ENCODE assay signal across 1 cellular context in the genomic region with DNA sequence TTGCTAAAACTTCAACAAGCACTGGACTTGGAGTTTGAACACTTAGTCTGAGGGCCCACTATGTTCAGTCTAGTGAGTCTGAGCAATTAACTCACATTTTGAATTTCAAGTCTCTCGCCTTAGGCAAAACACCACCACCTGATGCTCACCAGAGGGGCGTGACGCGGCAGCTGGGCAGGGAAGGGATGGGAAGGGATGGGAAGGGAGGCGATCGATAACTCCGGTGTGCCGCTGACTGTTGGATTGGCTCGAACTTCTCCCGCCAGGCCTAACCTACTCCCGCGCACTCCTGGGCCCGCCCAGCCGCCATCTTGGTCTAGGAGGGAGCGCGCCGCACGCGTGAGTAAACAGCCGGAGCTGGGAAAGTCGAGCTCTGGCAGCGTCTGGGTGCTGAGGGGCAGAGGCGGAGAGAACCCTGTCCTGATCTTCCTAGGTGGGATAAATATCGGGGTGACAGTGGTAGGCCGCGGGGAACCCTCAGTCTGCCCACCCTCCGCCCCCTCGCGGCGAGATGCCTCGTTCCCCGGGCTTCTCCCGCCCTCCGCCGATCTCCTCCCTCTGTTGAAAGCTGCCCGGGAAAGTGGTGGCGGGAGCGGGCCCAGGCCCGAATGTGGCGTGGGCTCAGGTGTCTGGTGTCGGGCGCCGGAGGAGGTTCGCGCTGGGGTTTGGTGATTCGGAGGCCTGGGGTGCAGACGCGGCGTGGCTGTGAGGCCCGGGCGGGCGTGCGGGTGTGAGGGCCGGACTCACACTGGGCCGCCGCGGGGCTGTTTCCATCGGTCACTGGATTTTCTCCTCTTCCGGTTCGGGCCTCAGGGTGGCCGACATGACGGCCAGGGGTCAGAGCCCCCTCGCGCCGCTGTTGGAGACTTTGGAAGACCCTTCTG.
A peak's percentile ranks its signal among the peaks of the same experiment; 100 is the strongest.
TF ChIP-seq lines count a peak whose summit lies in the region.

A gene with protein sequence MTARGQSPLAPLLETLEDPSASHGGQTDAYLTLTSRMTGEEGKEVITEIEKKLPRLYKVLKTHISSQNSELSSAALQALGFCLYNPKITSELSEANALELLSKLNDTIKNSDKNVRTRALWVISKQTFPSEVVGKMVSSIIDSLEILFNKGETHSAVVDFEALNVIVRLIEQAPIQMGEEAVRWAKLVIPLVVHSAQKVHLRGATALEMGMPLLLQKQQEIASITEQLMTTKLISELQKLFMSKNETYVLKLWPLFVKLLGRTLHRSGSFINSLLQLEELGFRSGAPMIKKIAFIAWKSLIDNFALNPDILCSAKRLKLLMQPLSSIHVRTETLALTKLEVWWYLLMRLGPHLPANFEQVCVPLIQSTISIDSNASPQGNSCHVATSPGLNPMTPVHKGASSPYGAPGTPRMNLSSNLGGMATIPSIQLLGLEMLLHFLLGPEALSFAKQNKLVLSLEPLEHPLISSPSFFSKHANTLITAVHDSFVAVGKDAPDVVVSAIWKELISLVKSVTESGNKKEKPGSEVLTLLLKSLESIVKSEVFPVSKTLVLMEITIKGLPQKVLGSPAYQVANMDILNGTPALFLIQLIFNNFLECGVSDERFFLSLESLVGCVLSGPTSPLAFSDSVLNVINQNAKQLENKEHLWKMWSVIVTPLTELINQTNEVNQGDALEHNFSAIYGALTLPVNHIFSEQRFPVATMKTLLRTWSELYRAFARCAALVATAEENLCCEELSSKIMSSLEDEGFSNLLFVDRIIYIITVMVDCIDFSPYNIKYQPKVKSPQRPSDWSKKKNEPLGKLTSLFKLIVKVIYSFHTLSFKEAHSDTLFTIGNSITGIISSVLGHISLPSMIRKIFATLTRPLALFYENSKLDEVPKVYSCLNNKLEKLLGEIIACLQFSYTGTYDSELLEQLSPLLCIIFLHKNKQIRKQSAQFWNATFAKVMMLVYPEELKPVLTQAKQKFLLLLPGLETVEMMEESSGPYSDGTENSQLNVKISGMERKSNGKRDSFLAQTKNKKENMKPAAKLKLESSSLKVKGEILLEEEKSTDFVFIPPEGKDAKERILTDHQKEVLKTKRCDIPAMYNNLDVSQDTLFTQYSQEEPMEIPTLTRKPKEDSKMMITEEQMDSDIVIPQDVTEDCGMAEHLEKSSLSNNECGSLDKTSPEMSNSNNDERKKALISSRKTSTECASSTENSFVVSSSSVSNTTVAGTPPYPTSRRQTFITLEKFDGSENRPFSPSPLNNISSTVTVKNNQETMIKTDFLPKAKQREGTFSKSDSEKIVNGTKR (N-terminal part only) (plus strand): TSS at position 302 of the 884 bp plus-strand sequence. CDS start 522 bp downstream, at position 824.

TF ChIP-seq in HepG2, 621 proteins besides CTCF, POLR2A, EP300 and RAD21 (continued from another document and continues in another):
- TF ChIP-seq, protein P1, sequence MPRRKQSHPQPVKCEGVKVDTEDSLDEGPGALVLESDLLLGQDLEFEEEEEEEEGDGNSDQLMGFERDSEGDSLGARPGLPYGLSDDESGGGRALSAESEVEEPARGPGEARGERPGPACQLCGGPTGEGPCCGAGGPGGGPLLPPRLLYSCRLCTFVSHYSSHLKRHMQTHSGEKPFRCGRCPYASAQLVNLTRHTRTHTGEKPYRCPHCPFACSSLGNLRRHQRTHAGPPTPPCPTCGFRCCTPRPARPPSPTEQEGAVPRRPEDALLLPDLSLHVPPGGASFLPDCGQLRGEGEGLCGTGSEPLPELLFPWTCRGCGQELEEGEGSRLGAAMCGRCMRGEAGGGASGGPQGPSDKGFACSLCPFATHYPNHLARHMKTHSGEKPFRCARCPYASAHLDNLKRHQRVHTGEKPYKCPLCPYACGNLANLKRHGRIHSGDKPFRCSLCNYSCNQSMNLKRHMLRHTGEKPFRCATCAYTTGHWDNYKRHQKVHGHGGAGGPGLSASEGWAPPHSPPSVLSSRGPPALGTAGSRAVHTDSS (CRISPR knock-in tag; conservative IDR thresholded peaks at IDR 0.05): no peak
- TF ChIP-seq HNF4G (IDR thresholded peaks at IDR 0.05; ENCODE audit: borderline replicate concordance, low read depth, low read length) (no peak; the same call in 1 of the 2 replicates), HNF4G (CRISPR knock-in tag; IDR thresholded peaks at IDR 0.05; ENCODE audit: borderline replicate concordance, low read depth) (no peak; the same call in none of the 2 replicates), ZNF460 (CRISPR knock-in tag; IDR thresholded peaks at IDR 0.05; ENCODE audit: borderline replicate concordance) (peak; percentile 28; the same call in 1 of the 2 replicates), HOXA3 (CRISPR knock-in tag; IDR thresholded peaks at IDR 0.05) (peak; percentile 99), ZNF33A (CRISPR knock-in tag; IDR thresholded peaks at IDR 0.05; ENCODE audit: borderline replicate concordance) (peak; percentile 90; the same call in 1 of the 2 replicates), ZNF329 (CRISPR knock-in tag; IDR thresholded peaks at IDR 0.05; ENCODE audit: low read depth) (0 out of 2 replicates have a peak, but pooled peaks have one; percentile 39), ZNF564 (CRISPR knock-in tag; IDR thresholded peaks at IDR 0.05) (peak; percentile 93), ZFX (CRISPR knock-in tag; IDR thresholded peaks at IDR 0.05; ENCODE audit: low read depth) (peak; percentile 99), MIXL1 (CRISPR knock-in tag; IDR thresholded peaks at IDR 0.05) (no peak), SOX6 (IDR thresholded peaks at IDR 0.05) (no peak), SOX6 (CRISPR knock-in tag; IDR thresholded peaks at IDR 0.05) (peak; percentile 75), MTF1 (CRISPR knock-in tag; IDR thresholded peaks at IDR 0.05) (no peak), KMT2A (CRISPR knock-in tag; IDR thresholded peaks at IDR 0.05) (peak; percentile 95), RBFOX2 (IDR thresholded peaks at IDR 0.05; ENCODE audit: low read depth, low read length) (peak; percentile 94)
- TF ChIP-seq, protein P2, sequence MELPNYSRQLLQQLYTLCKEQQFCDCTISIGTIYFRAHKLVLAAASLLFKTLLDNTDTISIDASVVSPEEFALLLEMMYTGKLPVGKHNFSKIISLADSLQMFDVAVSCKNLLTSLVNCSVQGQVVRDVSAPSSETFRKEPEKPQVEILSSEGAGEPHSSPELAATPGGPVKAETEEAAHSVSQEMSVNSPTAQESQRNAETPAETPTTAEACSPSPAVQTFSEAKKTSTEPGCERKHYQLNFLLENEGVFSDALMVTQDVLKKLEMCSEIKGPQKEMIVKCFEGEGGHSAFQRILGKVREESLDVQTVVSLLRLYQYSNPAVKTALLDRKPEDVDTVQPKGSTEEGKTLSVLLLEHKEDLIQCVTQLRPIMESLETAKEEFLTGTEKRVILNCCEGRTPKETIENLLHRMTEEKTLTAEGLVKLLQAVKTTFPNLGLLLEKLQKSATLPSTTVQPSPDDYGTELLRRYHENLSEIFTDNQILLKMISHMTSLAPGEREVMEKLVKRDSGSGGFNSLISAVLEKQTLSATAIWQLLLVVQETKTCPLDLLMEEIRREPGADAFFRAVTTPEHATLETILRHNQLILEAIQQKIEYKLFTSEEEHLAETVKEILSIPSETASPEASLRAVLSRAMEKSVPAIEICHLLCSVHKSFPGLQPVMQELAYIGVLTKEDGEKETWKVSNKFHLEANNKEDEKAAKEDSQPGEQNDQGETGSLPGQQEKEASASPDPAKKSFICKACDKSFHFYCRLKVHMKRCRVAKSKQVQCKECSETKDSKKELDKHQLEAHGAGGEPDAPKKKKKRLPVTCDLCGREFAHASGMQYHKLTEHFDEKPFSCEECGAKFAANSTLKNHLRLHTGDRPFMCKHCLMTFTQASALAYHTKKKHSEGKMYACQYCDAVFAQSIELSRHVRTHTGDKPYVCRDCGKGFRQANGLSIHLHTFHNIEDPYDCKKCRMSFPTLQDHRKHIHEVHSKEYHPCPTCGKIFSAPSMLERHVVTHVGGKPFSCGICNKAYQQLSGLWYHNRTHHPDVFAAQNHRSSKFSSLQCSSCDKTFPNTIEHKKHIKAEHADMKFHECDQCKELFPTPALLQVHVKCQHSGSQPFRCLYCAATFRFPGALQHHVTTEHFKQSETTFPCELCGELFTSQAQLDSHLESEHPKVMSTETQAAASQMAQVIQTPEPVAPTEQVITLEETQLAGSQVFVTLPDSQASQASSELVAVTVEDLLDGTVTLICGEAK (IDR thresholded peaks at IDR 0.05): no peak
- TF ChIP-seq, protein P2 (CRISPR knock-in tag; IDR thresholded peaks at IDR 0.05): peak; percentile 22; the same call in 1 of the 2 replicates
- TF ChIP-seq, protein P3, sequence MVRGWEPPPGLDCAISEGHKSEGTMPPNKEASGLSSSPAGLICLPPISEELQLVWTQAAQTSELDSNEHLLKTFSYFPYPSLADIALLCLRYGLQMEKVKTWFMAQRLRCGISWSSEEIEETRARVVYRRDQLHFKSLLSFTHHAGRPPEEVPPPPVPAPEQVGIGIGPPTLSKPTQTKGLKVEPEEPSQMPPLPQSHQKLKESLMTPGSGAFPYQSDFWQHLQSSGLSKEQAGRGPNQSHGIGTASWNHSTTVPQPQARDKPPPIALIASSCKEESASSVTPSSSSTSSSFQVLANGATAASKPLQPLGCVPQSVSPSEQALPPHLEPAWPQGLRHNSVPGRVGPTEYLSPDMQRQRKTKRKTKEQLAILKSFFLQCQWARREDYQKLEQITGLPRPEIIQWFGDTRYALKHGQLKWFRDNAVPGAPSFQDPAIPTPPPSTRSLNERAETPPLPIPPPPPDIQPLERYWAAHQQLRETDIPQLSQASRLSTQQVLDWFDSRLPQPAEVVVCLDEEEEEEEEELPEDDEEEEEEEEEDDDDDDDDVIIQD (CRISPR knock-in tag; IDR thresholded peaks at IDR 0.05; ENCODE audit: low read depth): peak; percentile 71; the same call in 1 of the 2 replicates
- TF ChIP-seq, protein P4, sequence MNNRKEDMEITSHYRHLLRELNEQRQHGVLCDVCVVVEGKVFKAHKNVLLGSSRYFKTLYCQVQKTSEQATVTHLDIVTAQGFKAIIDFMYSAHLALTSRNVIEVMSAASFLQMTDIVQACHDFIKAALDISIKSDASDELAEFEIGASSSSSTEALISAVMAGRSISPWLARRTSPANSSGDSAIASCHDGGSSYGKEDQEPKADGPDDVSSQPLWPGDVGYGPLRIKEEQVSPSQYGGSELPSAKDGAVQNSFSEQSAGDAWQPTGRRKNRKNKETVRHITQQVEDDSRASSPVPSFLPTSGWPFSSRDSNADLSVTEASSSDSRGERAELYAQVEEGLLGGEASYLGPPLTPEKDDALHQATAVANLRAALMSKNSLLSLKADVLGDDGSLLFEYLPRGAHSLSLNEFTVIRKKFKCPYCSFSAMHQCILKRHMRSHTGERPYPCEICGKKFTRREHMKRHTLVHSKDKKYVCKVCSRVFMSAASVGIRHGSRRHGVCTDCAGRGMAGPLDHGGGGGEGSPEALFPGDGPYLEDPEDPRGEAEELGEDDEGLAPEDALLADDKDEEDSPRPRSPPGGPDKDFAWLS (CRISPR knock-in tag; IDR thresholded peaks at IDR 0.05; ENCODE audit: borderline replicate concordance): 0 out of 2 replicates have a peak, but pooled peaks have one; percentile 50
- TF ChIP-seq, protein P5, sequence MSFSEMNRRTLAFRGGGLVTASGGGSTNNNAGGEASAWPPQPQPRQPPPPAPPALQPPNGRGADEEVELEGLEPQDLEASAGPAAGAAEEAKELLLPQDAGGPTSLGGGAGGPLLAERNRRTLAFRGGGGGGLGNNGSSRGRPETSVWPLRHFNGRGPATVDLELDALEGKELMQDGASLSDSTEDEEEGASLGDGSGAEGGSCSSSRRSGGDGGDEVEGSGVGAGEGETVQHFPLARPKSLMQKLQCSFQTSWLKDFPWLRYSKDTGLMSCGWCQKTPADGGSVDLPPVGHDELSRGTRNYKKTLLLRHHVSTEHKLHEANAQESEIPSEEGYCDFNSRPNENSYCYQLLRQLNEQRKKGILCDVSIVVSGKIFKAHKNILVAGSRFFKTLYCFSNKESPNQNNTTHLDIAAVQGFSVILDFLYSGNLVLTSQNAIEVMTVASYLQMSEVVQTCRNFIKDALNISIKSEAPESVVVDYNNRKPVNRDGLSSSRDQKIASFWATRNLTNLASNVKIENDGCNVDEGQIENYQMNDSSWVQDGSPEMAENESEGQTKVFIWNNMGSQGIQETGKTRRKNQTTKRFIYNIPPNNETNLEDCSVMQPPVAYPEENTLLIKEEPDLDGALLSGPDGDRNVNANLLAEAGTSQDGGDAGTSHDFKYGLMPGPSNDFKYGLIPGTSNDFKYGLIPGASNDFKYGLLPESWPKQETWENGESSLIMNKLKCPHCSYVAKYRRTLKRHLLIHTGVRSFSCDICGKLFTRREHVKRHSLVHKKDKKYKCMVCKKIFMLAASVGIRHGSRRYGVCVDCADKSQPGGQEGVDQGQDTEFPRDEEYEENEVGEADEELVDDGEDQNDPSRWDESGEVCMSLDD (CRISPR knock-in tag; IDR thresholded peaks at IDR 0.05; ENCODE audit: borderline replicate concordance): no peak
- TF ChIP-seq, protein P6, sequence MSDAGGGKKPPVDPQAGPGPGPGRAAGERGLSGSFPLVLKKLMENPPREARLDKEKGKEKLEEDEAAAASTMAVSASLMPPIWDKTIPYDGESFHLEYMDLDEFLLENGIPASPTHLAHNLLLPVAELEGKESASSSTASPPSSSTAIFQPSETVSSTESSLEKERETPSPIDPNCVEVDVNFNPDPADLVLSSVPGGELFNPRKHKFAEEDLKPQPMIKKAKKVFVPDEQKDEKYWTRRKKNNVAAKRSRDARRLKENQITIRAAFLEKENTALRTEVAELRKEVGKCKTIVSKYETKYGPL (CRISPR knock-in tag; IDR thresholded peaks at IDR 0.05): no peak
- TF ChIP-seq, protein P7, sequence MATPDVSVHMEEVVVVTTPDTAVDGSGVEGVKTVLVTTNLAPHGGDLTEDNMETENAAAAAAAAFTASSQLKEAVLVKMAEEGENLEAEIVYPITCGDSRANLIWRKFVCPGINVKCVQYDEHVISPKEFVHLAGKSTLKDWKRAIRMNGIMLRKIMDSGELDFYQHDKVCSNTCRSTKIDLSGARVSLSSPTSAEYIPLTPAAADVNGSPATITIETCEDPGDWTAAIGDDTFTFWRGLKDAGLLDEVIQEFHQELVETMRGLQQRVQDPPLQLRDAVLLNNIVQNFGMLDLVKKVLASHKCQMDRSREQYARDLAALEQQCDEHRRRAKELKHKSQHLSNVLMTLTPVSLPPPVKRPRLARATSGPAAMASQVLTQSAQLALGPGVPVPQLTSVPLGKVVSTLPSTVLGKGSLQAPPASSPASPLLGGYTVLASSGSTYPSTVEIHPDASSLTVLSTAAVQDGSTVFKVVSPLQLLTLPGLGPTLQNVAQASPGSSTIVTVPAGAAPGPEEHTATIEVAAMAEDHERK (CRISPR knock-in tag; IDR thresholded peaks at IDR 0.05; ENCODE audit: low read depth): peak; percentile 46; the same call in 1 of the 2 replicates
